Comparison of ENCODE assay signal across 8 cellular contexts in genomic region chr1:231866392-231867331, GRCh38.
DNase-seq lines count a peak whose midpoint lies in the region; ATAC-seq and TF ChIP-seq lines count a peak whose summit lies in the region.

No MANE protein-coding gene starts in this region.

- H3K4me1 ChIP-seq in heart right ventricle: peaks cover 14 to 56% (median 41%) of the 10 kb centered on the region in 9 donors

- TF ChIP-seq CTCF in LNCAP (IDR thresholded peaks at IDR 0.05) (peak; percentile 95), heart right ventricle (IDR thresholded peaks at IDR 0.05) (peak; percentile 81 to 95 (median 90)), retinal pigment epithelial cell (conservative IDR thresholded peaks at IDR 0.05; ENCODE audit: low read depth, low read length) (peak; percentile 82)

- ATAC-seq in heart right ventricle (peak in 6 of 8 donors; percentile 28 to 69 (median 45)), HG02763 (IDR thresholded peaks at IDR 0.05; ENCODE audit: unreplicated experiment) (no peak)

- no peak overlapping the region for H3K27ac ChIP-seq in heart right ventricle

- no peaks in the 10 kb centered on the region for H3K36me3 ChIP-seq in heart right ventricle

- 35% methylated on average over 18 of the region's 18 CpGs for WGBS in heart right ventricle, 2 donors

- H3K27me3 ChIP-seq in heart right ventricle: no peaks in the 10 kb centered on the region

- DNase-seq in Daoy (ENCODE audit: low read depth): peak; percentile 64
- peak; percentile 63 for DNase-seq in SK-N-DZ (ENCODE audit: low spot score)
- peak; percentile 21 for DNase-seq in activated naive CD8-positive, alpha-beta T cell treated with anti-CD3 and anti-CD28 coated beads, Interleukin-2, amount 50 U/mL, for 16 hours (ENCODE audit: low read depth, low spot score)
- peak; percentile 39 to 64 for DNase-seq in heart right ventricle
- DNase-seq in retinal pigment epithelial cell (ENCODE audit: low read depth): no peak
- DNase-seq in NCI-H526 treated with DMSO at 0.1 percent for 48 hours (lab: John Stamatoyannopoulos, UW): no peak

- intact Hi-C loops in heart right ventricle (cut with DNase I): loop anchor here in 9 of 10 donors (1.0 to 10.0 kb wide), 14 partner anchors 60 to 1376 kb away; partner anchors contain the start of gene SIPA1L2 (in 2 of the 9)

- no peak overlapping the region for H3K4me3 ChIP-seq in heart right ventricle
- H3K4me3 ChIP-seq in retinal pigment epithelial cell (ENCODE audit: low read length): no peak overlapping the region

- H3K9me3 ChIP-seq in heart right ventricle: no peaks in the 10 kb centered on the region

Comparison
In these comparisons a context has a peak if more than half of its experiments do, and no peak if none do; other contexts are left out.
1. DNase-seq: peak in Daoy (single experiment), SK-N-DZ (single experiment), activated naive CD8-positive, alpha-beta T cell treated with anti-CD3 and anti-CD28 coated beads, Interleukin-2, amount 50 U/mL, for 16 hours (single experiment) and heart right ventricle (2 of 2); none in retinal pigment epithelial cell (single experiment) and NCI-H526 treated with DMSO at 0.1 percent for 48 hours (single experiment).
2. Peak in every context shown above with its lines, with median percentiles within 50 percentile points of each other: CTCF ChIP-seq.